Comparison of ENCODE assay signal across 28 cellular contexts in the genomic region with DNA sequence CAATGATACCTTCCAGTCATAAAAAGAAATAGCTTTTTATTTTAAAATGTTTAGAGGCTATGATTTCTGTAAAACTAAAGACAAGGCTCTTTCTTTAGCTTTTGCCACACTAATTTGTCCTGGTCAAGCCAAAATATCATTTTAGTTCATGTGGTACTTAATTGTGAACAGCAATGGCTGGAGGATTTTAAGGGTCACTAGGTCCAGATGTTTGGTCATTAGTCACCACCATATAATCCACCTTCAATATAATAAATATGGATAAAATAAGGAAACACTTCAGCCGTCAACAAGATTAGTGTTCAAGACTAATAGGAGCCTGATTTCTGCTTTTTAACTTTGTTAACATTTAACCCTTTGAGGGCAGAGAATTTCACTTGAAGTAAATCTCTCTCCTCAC. TPM values are rescaled to one million over a fixed set of nuclear protein-coding genes. Genes with fewer than 3 reads are reported as not detected.
"Had no signal": no experiment of that assay in that cellular context is flagged by ENCODE, and none has a peak within 500 bp of the region (broad histone marks: within the 10 kb centered on the region; RNA-seq: fewer than 3 reads in every experiment).

No MANE protein-coding gene starts in this region.

- H3K4me2 ChIP-seq: KMS-11 had no signal

- H3K27ac ChIP-seq: adrenal gland, body of pancreas, KMS-11 had no signal

- H3K4me3 ChIP-seq: adrenal gland, body of pancreas, MG63 had no signal

- DNase-seq: activated B cell treated with CpG ODN at 0.5 μM for 24 hours; activated CD4-positive, alpha-beta memory T cell treated with anti-CD3 and anti-CD28 coated beads, Interleukin-2, amount 10 ng/mL, durations not matched to agents 7 days and 5 days; activated CD4-positive, alpha-beta T cell treated with anti-CD3 and anti-CD28 coated beads for 1 hour; activated CD4-positive, alpha-beta T cell treated with anti-CD3 and anti-CD28 coated beads, Interleukin-2, amount 10 ng/mL, durations not matched to agents 7 days and 5 days; activated gamma-delta T cell treated with Interleukin-2 at 50 U/mL for 16 hours; activated naive CD4-positive, alpha-beta T cell treated with anti-CD3 and anti-CD28 coated beads, Interleukin-2, amount 10 ng/mL, durations not matched to agents 7 days and 5 days; activated naive CD8-positive, alpha-beta T cell treated with anti-CD3 and anti-CD28 coated beads for 36 hours; activated T-cell treated with anti-CD3 and anti-CD28 coated beads for 4 hours; activated T-cell treated with anti-CD3 and anti-CD28 coated beads, Interleukin-2, amount 50 U/mL, for 48 hours; adrenal gland; anterior cingulate cortex; body of pancreas; MG63; MV-4-11; NCI-H1092 treated with DMSO at 0.1 percent for 48 hours; NCI-H1417 treated with DMSO at 0.1 percent for 48 hours; NCI-H1694 treated with DMSO at 0.1 percent for 48 hours; NCI-H2029 treated with DMSO at 0.1 percent for 48 hours; NCI-H345; NCI-H510A; NCI-H526 treated with DMSO at 0.1 percent for 48 hours; PC-3; SIG-M5; T-helper 17 cell; T-helper 9 cell had no signal

- H3K9me3 ChIP-seq: adrenal gland, body of pancreas, MG63 had no signal

- H3K9ac ChIP-seq: KMS-11 had no signal

- H3K27me3 ChIP-seq: adrenal gland, body of pancreas, MG63 had no signal

- H3K36me3 ChIP-seq: adrenal gland, MG63 had no signal

- H3K4me1 ChIP-seq: adrenal gland, body of pancreas had no signal

RNA-seq across cellular contexts. Expression of a gene that starts 50.0 kb away (rescaled TPM):
- total RNA-seq: activated B cell treated with CpG ODN at 0.5 μM for 24 hours; activated CD4-positive, alpha-beta memory T cell treated with anti-CD3 and anti-CD28 coated beads, Interleukin-2, amount 10 ng/mL, durations not matched to agents 7 days and 5 days; activated CD4-positive, alpha-beta T cell treated with anti-CD3 and anti-CD28 coated beads, Interleukin-2, amount 10 ng/mL, durations not matched to agents 7 days and 5 days; activated CD8-positive, alpha-beta memory T cell treated with anti-CD3 and anti-CD28 coated beads for 36 hours; activated naive CD8-positive, alpha-beta T cell treated with anti-CD3 and anti-CD28 coated beads for 36 hours; activated T-helper 2 cell treated with anti-CD3 and anti-CD28 coated beads, Interferon-gamma antibody, Interleukin-2, Interleukin-4, amounts not matched to agents 10 μg/mL and 5 μg/mL and 100 μg/mL, durations not matched to agents 14 hours and 24 hours and 36 hours had no signal
